ENCODE assay signal across 21 cellular contexts in the genomic region with DNA sequence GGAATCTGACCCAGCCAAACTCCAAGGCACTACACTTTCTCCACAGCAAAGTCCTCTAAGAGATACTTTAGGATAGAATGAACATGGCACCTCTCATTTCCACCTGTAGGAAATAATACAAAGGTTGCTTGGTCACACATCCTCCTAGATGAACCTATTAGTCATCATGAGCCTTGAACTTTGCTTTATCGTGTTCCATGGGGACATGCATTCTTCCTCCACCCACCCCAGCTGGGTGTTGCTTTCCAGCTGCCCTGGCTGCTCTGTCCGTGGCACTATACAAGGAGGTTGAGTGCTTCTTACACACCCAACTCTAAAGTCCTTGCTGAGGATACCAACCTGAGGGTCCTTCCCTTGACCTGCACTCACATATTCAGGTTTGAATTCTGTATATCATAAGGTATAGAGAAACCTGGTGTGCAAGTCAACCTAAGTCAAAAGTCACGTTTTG. TPM values are rescaled to one million over a fixed set of nuclear protein-coding genes. Genes with fewer than 3 reads are reported as not detected.
DNase-seq lines count a peak whose midpoint lies in the region; ATAC-seq, FAIRE-seq and TF ChIP-seq lines count a peak whose summit lies in the region.
"Had no signal": no experiment of that assay in that cellular context is flagged by ENCODE, and none has a peak within 500 bp of the region (broad histone marks: within the 10 kb centered on the region; RNA-seq: fewer than 3 reads in every experiment).

No MANE protein-coding gene starts in this region.

- intact Hi-C loops in left colon (cut with DNase I, micrococcal nuclease) (no loop called here), cardiac septum (cut with DNase I) (loop anchor here (5.0 kb wide), 1 partner anchor 67 kb away; no protein-coding TSS in a partner anchor)

- H3K9me2 ChIP-seq in MM.1S (replicated peaks; ENCODE audit: insufficient read depth, low read length) = no peaks in the 10 kb centered on the region

- no peaks in the 10 kb centered on the region for H3K36me3 ChIP-seq in Peyer's patch
- no peaks in the 10 kb centered on the region for H3K36me3 ChIP-seq in small intestine (ENCODE audit: control insufficient read depth in 2 of 2, insufficient read depth in 2 of 2, low read length in 2 of 2)
- H3K36me3 ChIP-seq in MM.1S (replicated peaks; ENCODE audit: insufficient read depth, low read length) = no peaks in the 10 kb centered on the region

- H3K27ac ChIP-seq in Peyer's patch = peak overlapping the region in 2 of 4 donors; percentile 75 to 82
- peak overlapping the region; percentile 0 to 88 for H3K27ac ChIP-seq in small intestine (ENCODE audit: low read depth in 1 of 2, low read length in 1 of 2)
- no peak overlapping the region for H3K27ac ChIP-seq in MM.1S (ENCODE audit: low read length)
- H3K27ac ChIP-seq: HL-60, KMS-11, RWPE1, SJSA1 had no signal

- H4K20me1 ChIP-seq in MM.1S (ENCODE audit: insufficient read depth, low read length) = no peaks in the 10 kb centered on the region

- no peak for FAIRE-seq in small intestine (lab: Jason Lieb, UNC)
- FAIRE-seq: GM12892 had no signal

- no peaks in the 10 kb centered on the region for H3K9me3 ChIP-seq in Peyer's patch
- H3K9me3 ChIP-seq in small intestine (ENCODE audit: control insufficient read depth, low read depth) = no peaks in the 10 kb centered on the region
- no peaks in the 10 kb centered on the region for H3K9me3 ChIP-seq in MM.1S (replicated peaks; ENCODE audit: insufficient read depth, low read length)
- H3K9me3 ChIP-seq: SJSA1 had no signal

- DNase-seq in DMS53 treated with DMSO at 0.1 percent for 48 hours (lab: John Stamatoyannopoulos, UW; ENCODE audit: unreplicated experiment) (peak; percentile 12), Peyer's patch (peak in 2 of 3 donors; percentile 69 to 77), left colon (peak; percentile 28 to 71), small intestine (peak; percentile 97), cardiac septum (ENCODE audit: low spot score) (no peak), T-helper 2 cell (no peak), MM.1S (no peak), NCI-H226 (no peak)
- DNase-seq: Calu3; CD4-positive, CD25-positive, alpha-beta regulatory T cell; DND-41; GDM1; NCI-H1417; NCI-H1930; NCI-H510A treated with DMSO at 0.1 percent for 48 hours had no signal

- TF ChIP-seq POLR2A in Peyer's patch (IDR thresholded peaks at IDR 0.05) = peak in 1 of 2 donors; percentile 15

- peak; percentile 70 for ATAC-seq in left colon
- ATAC-seq: GM23338 had no signal

- H3K9ac ChIP-seq in MM.1S (ENCODE audit: low read length) = no peak overlapping the region
- H3K9ac ChIP-seq: KMS-11 had no signal

- H3F3A ChIP-seq in MM.1S (ENCODE audit: insufficient read depth, low read length) = peaks cover 30% of the 10 kb centered on the region

- 33 to 64% (median 42%) methylated on average over 3 of the region's 3 CpGs for WGBS in small intestine, 3 donors

- no peak overlapping the region for H2AFZ ChIP-seq in MM.1S (ENCODE audit: low read length)
- H2AFZ ChIP-seq: GM23338 had no signal

- H3K27me3 ChIP-seq in Peyer's patch = no peaks in the 10 kb centered on the region
- H3K27me3 ChIP-seq in small intestine (ENCODE audit: control insufficient read depth in 2 of 2, insufficient read depth in 2 of 2, low read length in 2 of 2) = no peaks in the 10 kb centered on the region
- H3K27me3 ChIP-seq in MM.1S (replicated peaks; ENCODE audit: insufficient read depth, low read length) = no peaks in the 10 kb centered on the region
- H3K27me3 ChIP-seq: SJSA1 had no signal

- peaks cover 85% of the 10 kb centered on the region for H3K79me2 ChIP-seq in MM.1S (ENCODE audit: low read length)

- TF ChIP-seq CTCF in Peyer's patch (IDR thresholded peaks at IDR 0.05) (peak in 3 of 6 experiments; percentile 56 to 67 (median 63)), MM.1S (IDR thresholded peaks at IDR 0.05; ENCODE audit: low read length) (no peak)

- no peak overlapping the region for H3K4me3 ChIP-seq in Peyer's patch
- H3K4me3 ChIP-seq in small intestine (ENCODE audit: low read depth in 1 of 2, low read length in 2 of 2) = no peak overlapping the region
- no peak overlapping the region for H3K4me3 ChIP-seq in MM.1S (ENCODE audit: low read length)
- H3K4me3 ChIP-seq: GM23338, SJSA1 had no signal

- no peak overlapping the region for H3K4me2 ChIP-seq in MM.1S (ENCODE audit: low read depth, low read length)
- H3K4me2 ChIP-seq: GM23338, KMS-11 had no signal

- peaks cover 0 to 70% (median 8%) of the 10 kb centered on the region in 4 donors for H3K4me1 ChIP-seq in Peyer's patch
- H3K4me1 ChIP-seq in small intestine (ENCODE audit: control insufficient read depth in 2 of 2, insufficient read depth in 1 of 2, low read depth in 1 of 2, low read length in 1 of 2) = peaks cover 19 to 38% of the 10 kb centered on the region in 2 donors
- peaks cover 51% of the 10 kb centered on the region for H3K4me1 ChIP-seq in MM.1S (ENCODE audit: low read length)

RNA-seq across cellular contexts. Expression of gene SPRED2, which starts 52.7 kb away (rescaled TPM):
- total RNA-seq in Peyer's patch (10 to 100 TPM; 14.9 to 26.9 (median 23.0) TPM), left colon (10 to 100 TPM; 41.5 to 57.0 TPM), cardiac septum (22.0 TPM)
- 10 to 100 TPM; 10.7 to 23.5 (median 14.8) TPM for polyA plus RNA-seq in small intestine

Comparison
In these comparisons a context has a peak if more than half of its experiments do, and no peak if none do; other contexts are left out.
1. DNase-seq: peak in DMS53 treated with DMSO at 0.1 percent for 48 hours (single experiment), Peyer's patch (2 of 3), left colon (2 of 2) and small intestine (single experiment); none in cardiac septum (single experiment), T-helper 2 cell (0 of 5), MM.1S (single experiment) and NCI-H226 (single experiment).